ENCODE assay signal across 9 cellular contexts in genomic region chr22:23696326-23696851, GRCh38. TPM values are rescaled to one million over a fixed set of nuclear protein-coding genes. Genes with fewer than 3 reads are reported as not detected.
A peak's percentile ranks its signal among the peaks of the same experiment; 100 is the strongest.
DNase-seq lines count a peak whose midpoint lies in the region; ATAC-seq lines count a peak whose summit lies in the region.
"Had no signal": no experiment of that assay in that cellular context is flagged by ENCODE, and none has a peak within 500 bp of the region (broad histone marks: within the 10 kb centered on the region; RNA-seq: fewer than 3 reads in every experiment).

No MANE protein-coding gene starts in this region.

- peak overlapping the region; percentile 90 for H3K4me3 Mint-ChIP-seq in activated CD8-positive, alpha-beta memory T cell treated with anti-CD3 and anti-CD28 coated beads, Interleukin-2, amount 10 ng/mL, durations not matched to agents 7 days and 5 days
- H3K4me3 Mint-ChIP-seq: neural crest cell had no signal

- H3K9me3 Mint-ChIP-seq in activated CD8-positive, alpha-beta memory T cell treated with anti-CD3 and anti-CD28 coated beads, Interleukin-2, amount 10 ng/mL, durations not matched to agents 7 days and 5 days (ENCODE audit: low read depth): peaks cover 2% of the 10 kb centered on the region
- H3K9me3 Mint-ChIP-seq: neural crest cell had no signal

- H3K27ac Mint-ChIP-seq in activated CD8-positive, alpha-beta memory T cell treated with anti-CD3 and anti-CD28 coated beads, Interleukin-2, amount 10 ng/mL, durations not matched to agents 7 days and 5 days: peak overlapping the region; percentile 100

- DNase-seq in GM19238 (ENCODE audit: insufficient read length, low spot score) (peak; percentile 74), iris pigment epithelial cell (ENCODE audit: low read depth) (peak; percentile 82), NCI-H2081 treated with DMSO at 0.1 percent for 48 hours (lab: John Stamatoyannopoulos, UW) (no peak), OCI-M2 (lab: John Stamatoyannopoulos, UW; ENCODE audit: unreplicated experiment) (no peak), superior temporal gyrus (ENCODE audit: extremely low spot score) (no peak)
- DNase-seq in activated CD8-positive, alpha-beta memory T cell treated with anti-CD3 and anti-CD28 coated beads, Interleukin-2, amount 10 ng/mL, durations not matched to agents 7 days and 5 days: peak; percentile 95
- DNase-seq in stimulated activated CD8-positive, alpha-beta memory T cell treated with anti-CD3 and anti-CD28 coated beads, Interleukin-7, amount 100 ng/mL, for 48 hours (ENCODE audit: extremely low read depth in 1 of 2, low read depth in 1 of 2): peak; percentile 43 to 78

- peak; percentile 95 for ATAC-seq in HG03460 (IDR thresholded peaks at IDR 0.05; ENCODE audit: unreplicated experiment)
- ATAC-seq in activated CD8-positive, alpha-beta memory T cell treated with anti-CD3 and anti-CD28 coated beads, Interleukin-2, amount 10 ng/mL, durations not matched to agents 7 days and 5 days: peak; percentile 99

- no peaks in the 10 kb centered on the region for H3K27me3 Mint-ChIP-seq in activated CD8-positive, alpha-beta memory T cell treated with anti-CD3 and anti-CD28 coated beads, Interleukin-2, amount 10 ng/mL, durations not matched to agents 7 days and 5 days

- peaks cover 52% of the 10 kb centered on the region for H3K4me1 Mint-ChIP-seq in activated CD8-positive, alpha-beta memory T cell treated with anti-CD3 and anti-CD28 coated beads, Interleukin-2, amount 10 ng/mL, durations not matched to agents 7 days and 5 days
- H3K4me1 Mint-ChIP-seq: neural crest cell had no signal

- CTCF ChIA-PET in activated CD8-positive, alpha-beta memory T cell treated with anti-CD3 and anti-CD28 coated beads, Interleukin-2, amount 10 ng/mL, durations not matched to agents 7 days and 5 days (lab: Charles Lee): interaction anchor here (0.7 to 1.9 kb wide), 8 partner anchors 10 to 153 kb away, joined by 3 to 7 read pairs (median 3); no protein-coding TSS in a partner anchor

- H3K36me3 Mint-ChIP-seq in activated CD8-positive, alpha-beta memory T cell treated with anti-CD3 and anti-CD28 coated beads, Interleukin-2, amount 10 ng/mL, durations not matched to agents 7 days and 5 days: peaks cover 55% of the 10 kb centered on the region

RNA-seq across cellular contexts. Expression of gene RGL4, which starts 5.6 kb away (rescaled TPM):
- total RNA-seq in activated CD8-positive, alpha-beta memory T cell treated with anti-CD3 and anti-CD28 coated beads, Interleukin-2, amount 10 ng/mL, durations not matched to agents 7 days and 5 days: 10 to 100 TPM; 15.5 to 30.8 TPM
- total RNA-seq: neural crest cell had no signal

RNA-seq across cellular contexts. Expression of gene ZNF70, which starts 54.5 kb away (rescaled TPM):
- total RNA-seq in activated CD8-positive, alpha-beta memory T cell treated with anti-CD3 and anti-CD28 coated beads, Interleukin-2, amount 10 ng/mL, durations not matched to agents 7 days and 5 days: 1 to 10 TPM; 2.9 to 3.0 TPM

RNA-seq across cellular contexts. Expression of gene VPREB3, which starts 57.8 kb away (rescaled TPM):
- total RNA-seq in activated CD8-positive, alpha-beta memory T cell treated with anti-CD3 and anti-CD28 coated beads, Interleukin-2, amount 10 ng/mL, durations not matched to agents 7 days and 5 days: under 1 TPM in 1 of 2 experiments, not detected in 1; 0.70 TPM
- total RNA-seq: neural crest cell had no signal

Comparison
In these comparisons a context has a peak if more than half of its experiments do, and no peak if none do; other contexts are left out.
1. DNase-seq: peak in GM19238 (single experiment), activated CD8-positive, alpha-beta memory T cell treated with anti-CD3 and anti-CD28 coated beads, Interleukin-2, amount 10 ng/mL, durations not matched to agents 7 days and 5 days (single experiment), iris pigment epithelial cell (single experiment) and stimulated activated CD8-positive, alpha-beta memory T cell treated with anti-CD3 and anti-CD28 coated beads, Interleukin-7, amount 100 ng/mL, for 48 hours (2 of 2); none in NCI-H2081 treated with DMSO at 0.1 percent for 48 hours (single experiment), OCI-M2 (single experiment) and superior temporal gyrus (single experiment).